ENCODE assay signal across 12 cellular contexts in the genomic region with DNA sequence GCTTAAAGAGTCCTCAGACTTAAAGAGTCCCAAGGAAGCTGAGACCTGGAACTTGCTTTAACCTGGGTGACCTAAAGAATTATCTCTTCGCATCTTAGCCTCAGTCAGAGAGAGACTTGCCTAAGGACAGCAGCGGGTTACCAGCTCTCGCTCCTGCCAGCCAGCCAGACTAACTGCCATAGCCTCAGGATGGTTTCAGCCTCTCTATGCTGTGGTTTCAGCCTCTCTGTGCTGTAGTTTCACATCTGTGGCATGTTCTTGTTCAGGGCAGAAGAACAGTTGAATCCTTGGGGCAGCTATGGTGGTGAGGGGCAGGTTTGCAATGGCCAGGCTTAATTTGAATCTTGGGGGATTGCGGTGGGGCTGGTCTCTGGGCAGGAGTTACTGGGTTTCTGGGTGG. TPM values are rescaled to one million over a fixed set of nuclear protein-coding genes. Genes with fewer than 3 reads are reported as not detected.
DNase-seq lines count a peak whose midpoint lies in the region; ATAC-seq and TF ChIP-seq lines count a peak whose summit lies in the region.
"Had no signal": no experiment of that assay in that cellular context is flagged by ENCODE, and none has a peak within 500 bp of the region (broad histone marks: within the 10 kb centered on the region; RNA-seq: fewer than 3 reads in every experiment).

No MANE protein-coding gene starts in this region.

- no peak for ATAC-seq in psoas muscle

- no peaks in the 10 kb centered on the region for H3K9me3 Mint-ChIP-seq in endodermal cell

- TF ChIP-seq CTCF in DOHH2 (IDR thresholded peaks at IDR 0.05; ENCODE audit: low read depth, low read length, poor library complexity, severe bottlenecking) (no peak), endodermal cell (conservative IDR thresholded peaks at IDR 0.05) (no peak), psoas muscle (IDR thresholded peaks at IDR 0.05) (no peak), colonic mucosa (IDR thresholded peaks at IDR 0.05) (no peak)

- peaks cover 72% of the 10 kb centered on the region for H3K4me1 ChIP-seq in DOHH2 (ENCODE audit: control insufficient read depth, low read length)
- H3K4me1 ChIP-seq in endodermal cell (ENCODE audit: control insufficient read depth, insufficient read depth, low read length) = no peaks in the 10 kb centered on the region
- H3K4me1 ChIP-seq in psoas muscle = peaks cover 55% of the 10 kb centered on the region
- H3K4me1 ChIP-seq in colonic mucosa = peaks cover 15% of the 10 kb centered on the region

- peak overlapping the region; percentile 98 for H3K4me2 ChIP-seq in DOHH2 (ENCODE audit: low read length)

- H3K36me3 ChIP-seq in DOHH2 (ENCODE audit: control insufficient read depth, low read length) (peaks cover 47% of the 10 kb centered on the region), endodermal cell (ENCODE audit: control insufficient read depth, insufficient read depth, low read length) (no peaks in the 10 kb centered on the region), psoas muscle (ENCODE audit: insufficient read depth in 1 of 2, low read depth in 1 of 2) (peaks cover 2 to 35% of the 10 kb centered on the region in 2 donors), colonic mucosa (no peaks in the 10 kb centered on the region)
- H3K36me3 ChIP-seq: SJCRH30 had no signal

- H3K9me2 ChIP-seq in DOHH2 (replicated peaks; ENCODE audit: control insufficient read depth, low read length) = no peaks in the 10 kb centered on the region

- peak overlapping the region; percentile 14; the same call in 1 of the 2 replicates for H3K4me3 ChIP-seq in DOHH2 (ENCODE audit: low read length)
- H3K4me3 ChIP-seq in endodermal cell (ENCODE audit: low read length) = no peak overlapping the region
- peak overlapping the region; percentile 76 for H3K4me3 ChIP-seq in psoas muscle
- H3K4me3 ChIP-seq in colonic mucosa = no peak overlapping the region
- H3K4me3 ChIP-seq: SJCRH30 had no signal

- H3K27ac Mint-ChIP-seq in endodermal cell = no peak overlapping the region

- intact Hi-C loops in psoas muscle (cut with DNase I) (no loop called here), colonic mucosa (cut with DNase I) (no loop called here)

- no peak overlapping the region for H3K27ac ChIP-seq in DOHH2 (ENCODE audit: low read depth, low read length)
- H3K27ac ChIP-seq in endodermal cell (ENCODE audit: low read depth, low read length) = no peak overlapping the region
- no peak overlapping the region for H3K27ac ChIP-seq in psoas muscle
- no peak overlapping the region for H3K27ac ChIP-seq in colonic mucosa
- H3K27ac ChIP-seq: SJCRH30 had no signal

- peaks cover 17% of the 10 kb centered on the region for H3K4me1 Mint-ChIP-seq in endodermal cell

- no peaks in the 10 kb centered on the region for H3K27me3 Mint-ChIP-seq in endodermal cell (ENCODE audit: insufficient read depth)

- H3K4me3 Mint-ChIP-seq in endodermal cell = peak overlapping the region; percentile 75

- H3K9me3 ChIP-seq in DOHH2 (ENCODE audit: control insufficient read depth, insufficient read depth, low read length) = no peaks in the 10 kb centered on the region
- no peaks in the 10 kb centered on the region for H3K9me3 ChIP-seq in endodermal cell (ENCODE audit: control insufficient read depth, low read length)
- H3K9me3 ChIP-seq in psoas muscle = no peaks in the 10 kb centered on the region
- H3K9me3 ChIP-seq in colonic mucosa = no peaks in the 10 kb centered on the region
- H3K9me3 ChIP-seq: SJCRH30 had no signal

- peaks cover 7% of the 10 kb centered on the region for H3F3A ChIP-seq in DOHH2 (ENCODE audit: control insufficient read depth, insufficient read depth)

- H4K20me1 ChIP-seq in DOHH2 (ENCODE audit: control insufficient read depth, insufficient read depth, low read depth, low read length) = 0 out of 2 replicates have a peak, but pooled peaks cover 3% of the 10 kb centered on the region

- peaks cover 62% of the 10 kb centered on the region for H3K79me2 ChIP-seq in DOHH2 (ENCODE audit: control insufficient read depth, low read length)

- peaks cover 4% of the 10 kb centered on the region for H3K36me3 Mint-ChIP-seq in endodermal cell (ENCODE audit: low read depth)

- H3K27me3 ChIP-seq in DOHH2 (ENCODE audit: control insufficient read depth, low read length) (no peaks in the 10 kb centered on the region), endodermal cell (ENCODE audit: control insufficient read depth, insufficient read depth, low read length, poor library complexity, severe bottlenecking) (no peaks in the 10 kb centered on the region), psoas muscle (ENCODE audit: insufficient read depth in 3 of 3, low read length in 2 of 3) (no peaks in the 10 kb centered on the region), colonic mucosa (no peaks in the 10 kb centered on the region)
- H3K27me3 ChIP-seq: SJCRH30 had no signal

- no peak overlapping the region for H3K9ac ChIP-seq in endodermal cell (ENCODE audit: extremely low read depth, low read length, poor library complexity, severe bottlenecking)
- peak overlapping the region in 1 of 2 donors; percentile 1 for H3K9ac ChIP-seq in colonic mucosa (ENCODE audit: low read depth in 2 of 2, low read length in 2 of 2)

- peak; percentile 31 for DNase-seq in RPMI7951 (ENCODE audit: low read depth)
- DNase-seq in endodermal cell = no peak
- DNase-seq in psoas muscle = no peak
- no peak for DNase-seq in NCI-H2029 (lab: John Stamatoyannopoulos, UW)
- DNase-seq in effector CD8-positive, alpha-beta T cell (lab: John Stamatoyannopoulos, UW) = no peak
- DNase-seq in colonic mucosa = no peak
- no peak for DNase-seq in NCI-H146 (lab: John Stamatoyannopoulos, UW)
- DNase-seq: activated gamma-delta T cell, GF-D8, NCI-H1417, SJCRH30 had no signal

- WGBS in endodermal cell (ENCODE audit: insufficient coverage in 1 of 2, insufficient read length in 1 of 2), 2 experiments = 98 to 100% methylated on average over 3 to 4 of the region's 4 CpGs
- 94 to 98% (median 95%) methylated on average over 4 of the region's 4 CpGs for WGBS in psoas muscle, 3 donors

RNA-seq across cellular contexts. Expression of gene FRMD8, which starts 2.3 kb away (rescaled TPM):
- total RNA-seq in RPMI7951 (2014; rRNA removed; shearing (Covaris generic)) = 21.9 and 43.8 TPM in 2 replicates
- total RNA-seq in endodermal cell (10 to 100 TPM; 27.4 to 29.6 TPM), psoas muscle (10 to 100 TPM in 3 of 4 donors, 1 to 10 TPM in 1; 7.4 to 27.7 (median 13.9) TPM), colonic mucosa (10 to 100 TPM; 30.7 to 43.9 TPM)
- 10.8 TPM for polyA plus RNA-seq in endodermal cell (2013, experiment 1 of 2)
- 11.9 TPM for polyA plus RNA-seq in endodermal cell (2013, experiment 2 of 2)
- polyA plus RNA-seq in psoas muscle = 10 to 100 TPM; 10.6 to 20.8 (median 12.9) TPM

RNA-seq across cellular contexts. Expression of gene SLC25A45, which starts 6.3 kb away (rescaled TPM):
- 0.48 and 0.68 TPM in 2 replicates for total RNA-seq in RPMI7951 (2014; rRNA removed; shearing (Covaris generic))
- total RNA-seq in endodermal cell (1 to 10 TPM; 3.0 to 6.3 TPM), psoas muscle (1 to 10 TPM; 5.7 to 8.8 (median 7.2) TPM), colonic mucosa (1 to 10 TPM; 4.4 to 6.9 TPM)
- polyA plus RNA-seq in endodermal cell (2013, experiment 1 of 2) = 0.71 TPM
- polyA plus RNA-seq in endodermal cell (2013, experiment 2 of 2) = 0.50 TPM
- 10 to 100 TPM in 1 of 3 donors, 1 to 10 TPM in 2; 3.7 to 18.5 (median 6.1) TPM for polyA plus RNA-seq in psoas muscle

RNA-seq across cellular contexts. Expression of gene NEAT1, which starts 33.9 kb away (rescaled TPM):
- total RNA-seq in RPMI7951 (2014; rRNA removed; shearing (Covaris generic)) = 3.5 and 4.7 TPM in 2 replicates
- total RNA-seq in endodermal cell = 10 to 100 TPM; 61.3 to 85.2 TPM
- polyA plus RNA-seq in endodermal cell (2013, experiment 1 of 2) = 21.0 TPM
- polyA plus RNA-seq in endodermal cell (2013, experiment 2 of 2) = 14.2 TPM
- total RNA-seq in psoas muscle = 1,000 to 10,000 TPM in 1 of 4 donors, 100 to 1,000 TPM in 3; 517 to 1,759 (median 646) TPM
- polyA plus RNA-seq in psoas muscle = 100 to 1,000 TPM; 474 to 758 (median 716) TPM
- total RNA-seq in colonic mucosa = 100 to 1,000 TPM; 269 to 502 TPM

RNA-seq across cellular contexts. Expression of gene TIGD3, which starts 34.2 kb away (rescaled TPM):
- total RNA-seq in RPMI7951 (2014; rRNA removed; shearing (Covaris generic)) = 0.20 and 0.24 TPM in 2 replicates
- total RNA-seq in endodermal cell (1 to 10 TPM in 1 of 2 donors, under 1 TPM in 1; 0.99 to 1.0 TPM), psoas muscle (under 1 TPM in 1 of 4 donors, not detected in 3; 0.25 TPM), colonic mucosa (under 1 TPM; 0.48 to 0.77 TPM)
- 2.1 TPM for polyA plus RNA-seq in endodermal cell (2013, experiment 1 of 2)
- polyA plus RNA-seq in endodermal cell (2013, experiment 2 of 2) = 1.7 TPM
- under 1 TPM; 0.05 to 0.09 (median 0.08) TPM for polyA plus RNA-seq in psoas muscle

RNA-seq across cellular contexts. Expression of gene DPF2, which starts 55.1 kb away (rescaled TPM):
- total RNA-seq in RPMI7951 (2014; rRNA removed; shearing (Covaris generic)) = 41.5 and 58.9 TPM in 2 replicates
- 10 to 100 TPM; 75.8 to 80.9 TPM for total RNA-seq in endodermal cell
- 87.4 TPM for polyA plus RNA-seq in endodermal cell (2013, experiment 1 of 2)
- 76.9 TPM for polyA plus RNA-seq in endodermal cell (2013, experiment 2 of 2)
- 10 to 100 TPM; 26.5 to 43.8 (median 40.6) TPM for total RNA-seq in psoas muscle
- 10 to 100 TPM; 24.8 to 39.2 (median 29.7) TPM for polyA plus RNA-seq in psoas muscle
- 10 to 100 TPM; 35.0 to 48.0 TPM for total RNA-seq in colonic mucosa

Comparison
In these comparisons a context has a peak if more than half of its experiments do, and no peak if none do; other contexts are left out.
1. H3K4me3 ChIP-seq: peak in DOHH2 (single experiment) and psoas muscle (single experiment); none in endodermal cell (single experiment) and colonic mucosa (single experiment).
2. RNA of gene NEAT1, which starts 33.9 kb away (total RNA-seq): 517 to 1,759 TPM in psoas muscle, 269 to 502 TPM in colonic mucosa and 61.3 to 85.2 TPM in endodermal cell; 3.5 to 4.7 TPM in RPMI7951; every median in the first group is over 10 times any median in the second.